Comparison of ENCODE assay signal across 1 cellular context in genomic region chr22:41672780-41673509, GRCh38.
TF ChIP-seq lines count a peak whose summit lies in the region.

No MANE protein-coding gene starts in this region.

TF ChIP-seq in endothelial cell of umbilical vein, 7 proteins besides CTCF, POLR2A, EP300 and RAD21 (continued from another document):
- no peak for TF ChIP-seq JUN (IDR thresholded peaks at IDR 0.05; ENCODE audit: borderline replicate concordance, insufficient read depth, insufficient read length, low read depth)
- TF ChIP-seq GATA2 (IDR thresholded peaks at IDR 0.05; ENCODE audit: insufficient read depth, insufficient read length, low read depth, low read length) = no peak
- no peak for TF ChIP-seq MYC (IDR thresholded peaks at IDR 0.05; ENCODE audit: low read depth, low read length)
- TF ChIP-seq, protein P1, sequence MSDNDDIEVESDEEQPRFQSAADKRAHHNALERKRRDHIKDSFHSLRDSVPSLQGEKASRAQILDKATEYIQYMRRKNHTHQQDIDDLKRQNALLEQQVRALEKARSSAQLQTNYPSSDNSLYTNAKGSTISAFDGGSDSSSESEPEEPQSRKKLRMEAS (IDR thresholded peaks at IDR 0.05; ENCODE audit: insufficient read depth, insufficient read length) = no peak
- TF ChIP-seq FOS (IDR thresholded peaks at IDR 0.05; ENCODE audit: borderline replicate concordance, insufficient read depth, low read length) = no peak
